8 cellular contexts compared by ENCODE assay signal in genomic region chr17:80061421-80061820, GRCh38. TPM values are rescaled to one million over a fixed set of nuclear protein-coding genes. Genes with fewer than 3 reads are reported as not detected.
"Had no signal": no experiment of that assay in that cellular context is flagged by ENCODE, and none has a peak within 500 bp of the region (broad histone marks: within the 10 kb centered on the region; RNA-seq: fewer than 3 reads in every experiment).

No MANE protein-coding gene starts in this region.

- H3K4me3 ChIP-seq: GM23338 had no signal

- H3K4me3 Mint-ChIP-seq: GM23338, H9, IgD-negative memory B cell had no signal

- H3K4me2 ChIP-seq: GM23338 had no signal

- H3K27ac ChIP-seq: HL-60 had no signal

- H3K4me1 Mint-ChIP-seq: IgD-negative memory B cell had no signal

- ATAC-seq: GM23338, HepG2 had no signal

- H3K27ac Mint-ChIP-seq: GM23338, H9, IgD-negative memory B cell had no signal

- H2AFZ ChIP-seq: GM23338 had no signal

- FAIRE-seq: H1, H54, HepG2 had no signal

- H3K9me3 Mint-ChIP-seq: GM23338, H9, IgD-negative memory B cell had no signal

- DNase-seq: H9, HCEC 1CT had no signal

RNA-seq across cellular contexts. Expression of gene CCDC40, which starts 25.0 kb away (rescaled TPM):
- polyA plus RNA-seq: IgD-negative memory B cell had no signal
